Comparison of ENCODE assay signal across 14 cellular contexts in genomic region chr21:34687065-34687464, GRCh38. TPM values are rescaled to one million over a fixed set of nuclear protein-coding genes. Genes with fewer than 3 reads are reported as not detected.
"Had no signal": no experiment of that assay in that cellular context is flagged by ENCODE, and none has a peak within 500 bp of the region (broad histone marks: within the 10 kb centered on the region; RNA-seq: fewer than 3 reads in every experiment).

No MANE protein-coding gene starts in this region.

- H3K36me3 ChIP-seq: heart left ventricle, left ventricle myocardium inferior, ovary, uterus had no signal

- H3K4me3 ChIP-seq: heart left ventricle, left ventricle myocardium inferior, ovary, uterus had no signal

- H3K9me3 ChIP-seq: left ventricle myocardium inferior, ovary, uterus had no signal

- H3K4me1 ChIP-seq: uterus had no signal

- DNase-seq: activated CD4-positive, alpha-beta T cell treated with anti-CD3 and anti-CD28 coated beads, Interleukin-2, amount 50 U/mL, for 4 hours; activated CD4-positive, CD25-positive, alpha-beta regulatory T cell treated with anti-CD3 and anti-CD28 coated beads, Interleukin-2, amount 50 U/mL, for 72 hours; activated effector memory CD4-positive, alpha-beta T cell treated with Interleukin-2 at 50 U/mL for 16 hours; activated T-cell treated with anti-CD3 and anti-CD28 coated beads, Interleukin-2, amount 50 U/mL, for 24 hours; erythroblast; heart left ventricle; left ventricle myocardium inferior; mesenchymal stem cell; ovary; stimulated activated CD4-positive, alpha-beta T cell treated with anti-CD3 and anti-CD28 coated beads, Interleukin-15, amount 100 ng/mL, for 24 hours; stimulated activated CD4-positive, alpha-beta T cell treated with anti-CD3 and anti-CD28 coated beads, Interleukin-4, amount 100 ng/mL, for 24 hours; uterus had no signal

- ATAC-seq: heart left ventricle had no signal

- H3K27ac ChIP-seq: heart left ventricle, left ventricle myocardium inferior, ovary, uterus had no signal

- H3K27me3 ChIP-seq: heart left ventricle, ovary, uterus had no signal

RNA-seq across cellular contexts. Expression of gene CLIC6, which starts 18.3 kb away (rescaled TPM):
- total RNA-seq: bronchial epithelial cell, dermis microvascular lymphatic vessel endothelial cell had no signal
